Comparison of ENCODE assay signal across 16 cellular contexts in genomic region chrX:7316280-7316679, GRCh38.
A peak's percentile ranks its signal among the peaks of the same experiment; 100 is the strongest.
DNase-seq lines count a peak whose midpoint lies in the region; ATAC-seq, FAIRE-seq and TF ChIP-seq lines count a peak whose summit lies in the region.
"Had no signal": no experiment of that assay in that cellular context is flagged by ENCODE, and none has a peak within 500 bp of the region (broad histone marks: within the 10 kb centered on the region; RNA-seq: fewer than 3 reads in every experiment).

No MANE protein-coding gene starts in this region.

- RAD21 ChIA-PET in GM12878 (lab: Charles Lee; ENCODE audit: unreplicated experiment), result no interaction called here

- no peak overlapping the region for H3K4me3 ChIP-seq in GM12878

- H3K79me2 ChIP-seq in GM12878 (ENCODE audit: control insufficient read depth, insufficient read depth, low read length), result no peaks in the 10 kb centered on the region

- POLR2A ChIA-PET in GM12878 (lab: Charles Lee), result no interaction called here

- H3K9ac ChIP-seq in GM12878 (ENCODE audit: control insufficient read depth, insufficient read depth, low read length), result no peak overlapping the region
- H3K9ac ChIP-seq: KMS-11 had no signal

- no peaks in the 10 kb centered on the region for H3K4me1 ChIP-seq in GM12878 (ENCODE audit: control insufficient read depth, insufficient read depth, low read length)

- no peaks in the 10 kb centered on the region for H3K27me3 ChIP-seq in GM12878 (replicated peaks in 1 of 2; ENCODE audit: control insufficient read depth in 2 of 2, insufficient read depth in 2 of 2, low read length in 1 of 2)

- CTCF ChIA-PET in GM12878 (lab: Yijun Ruan, JAX), result interaction anchor here (1.0 kb wide), 1 partner anchor 28 kb away, joined by 3 read pairs; no protein-coding TSS in a partner anchor

- no peak overlapping the region for H3K4me2 ChIP-seq in GM12878 (ENCODE audit: control insufficient read depth, insufficient read depth)
- H3K4me2 ChIP-seq: KMS-11 had no signal

- peak; percentile 1 for DNase-seq in A172 (ENCODE audit: low spot score)
- peak; percentile 69 for DNase-seq in HCEC 1CT
- no peak for DNase-seq in GM12878 (ENCODE audit: low read depth, low spot score)
- DNase-seq in kidney tubule cell (ENCODE audit: low spot score), result peak; percentile 13
- DNase-seq in NCI-H1436 (lab: John Stamatoyannopoulos, UW), result no peak
- DNase-seq in effector CD8-positive, alpha-beta T cell (lab: John Stamatoyannopoulos, UW), result no peak
- DNase-seq: Calu3; CD4-positive, alpha-beta T cell; GDM1; NCI-H1105 treated with DMSO at 0.1 percent for 48 hours; NCI-H2029 treated with DMSO at 0.1 percent for 48 hours; NCI-H510A treated with DMSO at 0.1 percent for 48 hours had no signal

- no peaks in the 10 kb centered on the region for H4K20me1 ChIP-seq in GM12878 (ENCODE audit: control insufficient read depth, insufficient read depth)

- BruUV-seq in GM12878 (replicated peaks; lab: Mats Ljungman, UMichigan), result no TSS peak

- TF ChIP-seq CTCF in GM12878 (IDR thresholded peaks at IDR 0.05 in 2 of 3, conservative IDR thresholded peaks at IDR 0.05 in 1 of 3; ENCODE audit: control insufficient read depth in 2 of 3, extremely low read depth in 1 of 3, insufficient read depth in 1 of 3, low read depth in 3 of 3, low read length in 3 of 3), result no peak

- intact Hi-C loops in GM12878 (cut with micrococcal nuclease; ENCODE audit: unreplicated experiment), result no loop called here

- no peak for TF ChIP-seq EP300 in GM12878 (IDR thresholded peaks at IDR 0.05; ENCODE audit: borderline replicate concordance in 1 of 2, control insufficient read depth in 1 of 2, low read depth in 2 of 2, low read length in 2 of 2)

- TF ChIP-seq POLR2A in GM12878 (IDR thresholded peaks at IDR 0.05; ENCODE audit: low read depth, low read length), result no peak

- H3K27ac ChIP-seq in GM12878 (ENCODE audit: control insufficient read depth, insufficient read depth), result no peak overlapping the region
- H3K27ac ChIP-seq: KMS-11 had no signal

- H3K36me3 ChIP-seq in GM12878 (ENCODE audit: control insufficient read depth in 2 of 2, insufficient read depth in 2 of 2, low read length in 1 of 2), result no peaks in the 10 kb centered on the region; a peak in 2 of 4 replicates

- H2AFZ ChIP-seq in GM12878 (ENCODE audit: control insufficient read depth, low read depth, low read length), result no peak overlapping the region

- no peaks in the 10 kb centered on the region for H3K9me3 ChIP-seq in GM12878 (replicated peaks; ENCODE audit: control insufficient read depth, insufficient read depth, low read length)

- in situ Hi-C loops in GM12878 (cut with MboI), result no loop called here

- no peak for TF ChIP-seq RAD21 in GM12878 (IDR thresholded peaks at IDR 0.05; ENCODE audit: insufficient read depth, low read depth, low read length)

- ATAC-seq in GM12878 (no peak), GM21515 (IDR thresholded peaks at IDR 0.05; ENCODE audit: unreplicated experiment) (no peak), HG02938 (IDR thresholded peaks at IDR 0.05; ENCODE audit: unreplicated experiment) (no peak)

- no peak for FAIRE-seq in GM12878 (lab: Jason Lieb, UNC)
- FAIRE-seq: A204.1 had no signal

- SMC1A ChIA-PET in GM12878 (lab: Charles Lee; ENCODE audit: uncharacterized antibody, unreplicated experiment), result interaction anchor here (1.0 kb wide), 1 partner anchor 14 kb away, joined by 3 read pairs; no protein-coding TSS in a partner anchor

TF ChIP-seq in GM12878, 131 proteins besides CTCF, POLR2A, EP300 and RAD21:
- TF ChIP-seq, protein P1, sequence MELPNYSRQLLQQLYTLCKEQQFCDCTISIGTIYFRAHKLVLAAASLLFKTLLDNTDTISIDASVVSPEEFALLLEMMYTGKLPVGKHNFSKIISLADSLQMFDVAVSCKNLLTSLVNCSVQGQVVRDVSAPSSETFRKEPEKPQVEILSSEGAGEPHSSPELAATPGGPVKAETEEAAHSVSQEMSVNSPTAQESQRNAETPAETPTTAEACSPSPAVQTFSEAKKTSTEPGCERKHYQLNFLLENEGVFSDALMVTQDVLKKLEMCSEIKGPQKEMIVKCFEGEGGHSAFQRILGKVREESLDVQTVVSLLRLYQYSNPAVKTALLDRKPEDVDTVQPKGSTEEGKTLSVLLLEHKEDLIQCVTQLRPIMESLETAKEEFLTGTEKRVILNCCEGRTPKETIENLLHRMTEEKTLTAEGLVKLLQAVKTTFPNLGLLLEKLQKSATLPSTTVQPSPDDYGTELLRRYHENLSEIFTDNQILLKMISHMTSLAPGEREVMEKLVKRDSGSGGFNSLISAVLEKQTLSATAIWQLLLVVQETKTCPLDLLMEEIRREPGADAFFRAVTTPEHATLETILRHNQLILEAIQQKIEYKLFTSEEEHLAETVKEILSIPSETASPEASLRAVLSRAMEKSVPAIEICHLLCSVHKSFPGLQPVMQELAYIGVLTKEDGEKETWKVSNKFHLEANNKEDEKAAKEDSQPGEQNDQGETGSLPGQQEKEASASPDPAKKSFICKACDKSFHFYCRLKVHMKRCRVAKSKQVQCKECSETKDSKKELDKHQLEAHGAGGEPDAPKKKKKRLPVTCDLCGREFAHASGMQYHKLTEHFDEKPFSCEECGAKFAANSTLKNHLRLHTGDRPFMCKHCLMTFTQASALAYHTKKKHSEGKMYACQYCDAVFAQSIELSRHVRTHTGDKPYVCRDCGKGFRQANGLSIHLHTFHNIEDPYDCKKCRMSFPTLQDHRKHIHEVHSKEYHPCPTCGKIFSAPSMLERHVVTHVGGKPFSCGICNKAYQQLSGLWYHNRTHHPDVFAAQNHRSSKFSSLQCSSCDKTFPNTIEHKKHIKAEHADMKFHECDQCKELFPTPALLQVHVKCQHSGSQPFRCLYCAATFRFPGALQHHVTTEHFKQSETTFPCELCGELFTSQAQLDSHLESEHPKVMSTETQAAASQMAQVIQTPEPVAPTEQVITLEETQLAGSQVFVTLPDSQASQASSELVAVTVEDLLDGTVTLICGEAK (IDR thresholded peaks at IDR 0.05; ENCODE audit: borderline replicate concordance), result peak; percentile 61
- TF ChIP-seq IRF4 (IDR thresholded peaks at IDR 0.05; ENCODE audit: low read depth, low read length), result no peak

Comparison
In these comparisons a context has a peak if more than half of its experiments do, and no peak if none do; other contexts are left out.
1. DNase-seq: peak in A172 (single experiment), HCEC 1CT (single experiment) and kidney tubule cell (single experiment); none in GM12878 (single experiment), NCI-H1436 (single experiment) and effector CD8-positive, alpha-beta T cell (single experiment).